Comparison of ENCODE assay signal across 14 cellular contexts in the genomic region with DNA sequence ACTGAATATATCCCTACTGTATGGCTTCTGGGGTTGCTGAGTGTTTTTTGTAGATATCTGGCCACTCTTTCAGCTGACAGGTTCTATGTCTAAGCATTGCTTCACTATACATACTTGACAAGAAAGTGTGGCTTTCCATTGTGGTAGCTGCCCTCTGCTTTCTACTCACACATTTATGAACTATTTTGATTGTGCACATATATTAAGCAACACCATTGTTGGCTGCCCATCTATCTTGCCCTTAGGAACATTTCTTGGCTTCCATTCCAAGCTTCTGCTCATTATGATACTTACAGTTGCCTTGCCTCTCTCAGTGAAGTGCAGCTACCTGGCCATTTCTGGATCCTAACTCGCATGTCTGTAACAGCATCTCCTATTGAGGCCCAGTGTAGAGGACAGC.
DNase-seq lines count a peak whose midpoint lies in the region; ATAC-seq and TF ChIP-seq lines count a peak whose summit lies in the region.
"Had no signal": no experiment of that assay in that cellular context is flagged by ENCODE, and none has a peak within 500 bp of the region (broad histone marks: within the 10 kb centered on the region; RNA-seq: fewer than 3 reads in every experiment).

No MANE protein-coding gene starts in this region.

- H3K27ac Mint-ChIP-seq in MCF 10A (ENCODE audit: low read depth, unreplicated experiment) = no peak overlapping the region
- H3K27ac Mint-ChIP-seq: GM23338, H9 had no signal

- no peaks in the 10 kb centered on the region for H3K27me3 ChIP-seq in breast epithelium
- H3K27me3 ChIP-seq in RWPE2 (ENCODE audit: insufficient read depth, poor library complexity, severe bottlenecking) = no peaks in the 10 kb centered on the region
- no peaks in the 10 kb centered on the region for H3K27me3 ChIP-seq in mesendoderm (ENCODE audit: insufficient read depth, low read length, poor library complexity)
- H3K27me3 ChIP-seq: BLaER1 had no signal

- no CpG with 5 or more reads among the region's 1 CpG for WGBS in mesendoderm (ENCODE audit: extremely low coverage, insufficient coverage, low lambda C conversion rate)

- no peaks in the 10 kb centered on the region for H3K36me3 ChIP-seq in breast epithelium
- H3K36me3 ChIP-seq in RWPE2 (ENCODE audit: low read depth) = no peaks in the 10 kb centered on the region
- H3K36me3 ChIP-seq in mesendoderm (ENCODE audit: control insufficient read depth, insufficient read depth, low read length) = no peaks in the 10 kb centered on the region
- H3K36me3 ChIP-seq: BLaER1 had no signal

- DNase-seq in MCF 10A (ENCODE audit: unreplicated experiment) = peak; percentile 45
- no peak for DNase-seq in breast epithelium (ENCODE audit: low spot score in 2 of 2)
- no peak for DNase-seq in RWPE2 (ENCODE audit: low spot score)
- peak; percentile 54 for DNase-seq in fibroblast of pulmonary artery (ENCODE audit: low read depth)
- no peak for DNase-seq in mesendoderm
- DNase-seq in NCI-H2107 (lab: John Stamatoyannopoulos, UW) = no peak
- DNase-seq: DMS153, DMS79 treated with DMSO at 0.1 percent for 48 hours, H9 had no signal

- H3K4me1 Mint-ChIP-seq in MCF 10A (ENCODE audit: insufficient read depth, unreplicated experiment) = peaks cover 14% of the 10 kb centered on the region
- H3K4me1 Mint-ChIP-seq: GM23338, H9 had no signal

- H3K4me2 ChIP-seq in mesendoderm (ENCODE audit: low read length) = no peak overlapping the region
- H3K4me2 ChIP-seq: BLaER1, GM23338 had no signal

- H3K9me3 Mint-ChIP-seq in MCF 10A (ENCODE audit: unreplicated experiment) = peaks cover 7% of the 10 kb centered on the region

- POLR2A ChIA-PET in MCF 10A (lab: Yijun Ruan, JAX) = interaction anchor here (1.0 to 1.6 kb wide), 3 partner anchors 24 to 80 kb away, joined by 3 to 4 read pairs (median 3); no protein-coding TSS in a partner anchor

- intact Hi-C loops in MCF 10A (cut with micrococcal nuclease) (loop anchor here (2.0 to 5.0 kb wide), 4 partner anchors 39 to 608 kb away; no protein-coding TSS in a partner anchor), breast epithelium (cut with DNase I; ENCODE audit: low total_unique reads) (no loop called here)

- no peak overlapping the region for H3K23ac ChIP-seq in mesendoderm (ENCODE audit: low read length)

- H4K5ac ChIP-seq in mesendoderm (ENCODE audit: low read length) = no peak overlapping the region

- H3K4me1 ChIP-seq in breast epithelium (no peaks in the 10 kb centered on the region), RWPE2 (ENCODE audit: insufficient read depth, poor library complexity, severe bottlenecking) (peaks cover 5% of the 10 kb centered on the region), mesendoderm (ENCODE audit: control insufficient read depth, low read depth, low read length) (no peaks in the 10 kb centered on the region)
- H3K4me1 ChIP-seq: BLaER1 had no signal

- BruUV-seq in MCF 10A (replicated peaks; lab: Mats Ljungman, UMichigan) = no TSS peak

- CTCF ChIA-PET in MCF 10A (lab: Yijun Ruan, JAX) = interaction anchor here (0.6 to 1.9 kb wide), 33 partner anchors 9 to 971 kb away, joined by 3 to 29 read pairs (median 4); no protein-coding TSS in a partner anchor

- no peak overlapping the region for H2BK15ac ChIP-seq in mesendoderm (replicated peaks; ENCODE audit: low read depth)

- no peak overlapping the region for H3K9ac ChIP-seq in mesendoderm (ENCODE audit: low read length)
- H3K9ac ChIP-seq: BLaER1 had no signal

- TF ChIP-seq CTCF in MCF 10A (IDR thresholded peaks at IDR 0.05; ENCODE audit: unreplicated experiment) (no peak), breast epithelium (IDR thresholded peaks at IDR 0.05) (no peak), RWPE2 (IDR thresholded peaks at IDR 0.05; ENCODE audit: poor library complexity, severe bottlenecking) (no peak), fibroblast of pulmonary artery (IDR thresholded peaks at IDR 0.05; ENCODE audit: low read length, missing control alignments) (no peak)

- H2BK5ac ChIP-seq in mesendoderm (ENCODE audit: low read length) = no peak overlapping the region

- no peak overlapping the region for H2AK5ac ChIP-seq in mesendoderm (ENCODE audit: low read length)

- no peak overlapping the region for H3K4me3 Mint-ChIP-seq in MCF 10A (ENCODE audit: unreplicated experiment)
- H3K4me3 Mint-ChIP-seq: GM23338, H9 had no signal

- no peaks in the 10 kb centered on the region for H3K79me1 ChIP-seq in mesendoderm (ENCODE audit: low read length)

- no peak overlapping the region for H3K18ac ChIP-seq in mesendoderm (ENCODE audit: low read length)

- peak overlapping the region; percentile 39 for H4K8ac ChIP-seq in mesendoderm (ENCODE audit: low read depth, low read length)

- no peaks in the 10 kb centered on the region for H3K36me3 Mint-ChIP-seq in MCF 10A (ENCODE audit: insufficient read depth, unreplicated experiment)

- no peak for TF ChIP-seq POLR2A in breast epithelium (IDR thresholded peaks at IDR 0.05)

- no peak overlapping the region for H3K27ac ChIP-seq in breast epithelium
- peak overlapping the region; percentile 18 for H3K27ac ChIP-seq in RWPE2 (ENCODE audit: poor library complexity, severe bottlenecking)
- H3K27ac ChIP-seq in mesendoderm (ENCODE audit: low read depth, low read length) = no peak overlapping the region
- H3K27ac ChIP-seq: 22Rv1, BLaER1 had no signal

- no peaks in the 10 kb centered on the region for H3K79me2 ChIP-seq in mesendoderm (ENCODE audit: control insufficient read depth, insufficient read depth, low read length)

- no peak overlapping the region for H3K4ac ChIP-seq in mesendoderm (ENCODE audit: low read depth, low read length)

- ATAC-seq in RWPE2 (ENCODE audit: low read depth) = no peak
- ATAC-seq in HG03571 (IDR thresholded peaks at IDR 0.05; ENCODE audit: unreplicated experiment) = no peak
- no peak for ATAC-seq in HG02981 (IDR thresholded peaks at IDR 0.05; ENCODE audit: unreplicated experiment)

- no peak overlapping the region for H2BK120ac ChIP-seq in mesendoderm (ENCODE audit: low read depth, low read length)

- no peaks in the 10 kb centered on the region for H3K9me3 ChIP-seq in breast epithelium
- no peaks in the 10 kb centered on the region for H3K9me3 ChIP-seq in RWPE2 (ENCODE audit: severe bottlenecking)

- H3K27me3 Mint-ChIP-seq in MCF 10A (ENCODE audit: insufficient read depth, unreplicated experiment) = no peaks in the 10 kb centered on the region

- no peak overlapping the region for H3K4me3 ChIP-seq in breast epithelium
- H3K4me3 ChIP-seq in RWPE2 (ENCODE audit: severe bottlenecking) = no peak overlapping the region
- H3K4me3 ChIP-seq in fibroblast of pulmonary artery (replicated peaks; ENCODE audit: low read depth, low read length) = no peak overlapping the region
- H3K4me3 ChIP-seq in mesendoderm (ENCODE audit: low read length) = no peak overlapping the region
- H3K4me3 ChIP-seq: BLaER1, GM23338 had no signal

- H3K56ac ChIP-seq in mesendoderm (ENCODE audit: low read length) = no peak overlapping the region

Comparison
In these comparisons a context has a peak if more than half of its experiments do, and no peak if none do; other contexts are left out.
1. DNase-seq: peak in MCF 10A (single experiment) and fibroblast of pulmonary artery (single experiment); none in breast epithelium (0 of 2), RWPE2 (single experiment), mesendoderm (single experiment) and NCI-H2107 (single experiment).